14 cellular contexts compared by ENCODE assay signal in genomic region chr15:62798536-62798935, GRCh38.
DNase-seq lines count a peak whose midpoint lies in the region; ATAC-seq and TF ChIP-seq lines count a peak whose summit lies in the region.
"Had no signal": no experiment of that assay in that cellular context is flagged by ENCODE, and none has a peak within 500 bp of the region (broad histone marks: within the 10 kb centered on the region; RNA-seq: fewer than 3 reads in every experiment).

No MANE protein-coding gene starts in this region.

- H3K36me3 Mint-ChIP-seq in endodermal cell (ENCODE audit: low read depth), result peaks cover 51% of the 10 kb centered on the region
- H3K36me3 Mint-ChIP-seq: CD4-positive, CD25-positive, alpha-beta regulatory T cell had no signal

- H3K27ac ChIP-seq in left ventricle myocardium inferior (replicated peaks) (peak overlapping the region; percentile 79), endodermal cell (ENCODE audit: low read depth, low read length) (no peak overlapping the region), thyroid gland (peak overlapping the region; percentile 46 to 82 (median 53))
- H3K27ac ChIP-seq: 22Rv1; BLaER1 treated with 17β-estradiol and CSF1 and Interleukin-3, amounts not matched to agents 10 nM and 100 nM had no signal

- no peak overlapping the region for H3K4me3 Mint-ChIP-seq in endodermal cell
- H3K4me3 Mint-ChIP-seq: CD4-positive, CD25-positive, alpha-beta regulatory T cell; IgD-negative memory B cell had no signal

- H3K27ac Mint-ChIP-seq in endodermal cell, result peak overlapping the region; percentile 33
- H3K27ac Mint-ChIP-seq: IgD-negative memory B cell had no signal

- no peak for TF ChIP-seq POLR2A in thyroid gland (IDR thresholded peaks at IDR 0.05)

- no peaks in the 10 kb centered on the region for H3K27me3 ChIP-seq in left ventricle myocardium inferior (ENCODE audit: low read depth)
- no peaks in the 10 kb centered on the region for H3K27me3 ChIP-seq in endodermal cell (ENCODE audit: control insufficient read depth, insufficient read depth, low read length, poor library complexity, severe bottlenecking)
- H3K27me3 ChIP-seq in thyroid gland, result no peaks in the 10 kb centered on the region
- H3K27me3 ChIP-seq: BLaER1 treated with 17β-estradiol and CSF1 and Interleukin-3, amounts not matched to agents 10 nM and 100 nM had no signal

- H3K9me3 ChIP-seq in left ventricle myocardium inferior (replicated peaks), result no peaks in the 10 kb centered on the region
- no peaks in the 10 kb centered on the region for H3K9me3 ChIP-seq in endodermal cell (ENCODE audit: control insufficient read depth, low read length)
- H3K9me3 ChIP-seq in thyroid gland, result no peaks in the 10 kb centered on the region
- no peaks in the 10 kb centered on the region for H3K9me3 ChIP-seq in mucosa of descending colon
- H3K9me3 ChIP-seq: BLaER1 treated with 17β-estradiol and CSF1 and Interleukin-3, amounts not matched to agents 10 nM and 100 nM; HAP-1 had no signal

- no peak for ATAC-seq in Right ventricle myocardium inferior
- ATAC-seq in GM18870 (IDR thresholded peaks at IDR 0.05; ENCODE audit: unreplicated experiment), result no peak
- ATAC-seq in mucosa of descending colon, result no peak

- H3K4me1 Mint-ChIP-seq in endodermal cell, result no peaks in the 10 kb centered on the region
- H3K4me1 Mint-ChIP-seq: CD4-positive, CD25-positive, alpha-beta regulatory T cell; IgD-negative memory B cell had no signal

- H3K36me3 ChIP-seq in left ventricle myocardium inferior, result peaks cover 42% of the 10 kb centered on the region
- H3K36me3 ChIP-seq in endodermal cell (ENCODE audit: control insufficient read depth, insufficient read depth, low read length), result peaks cover 49% of the 10 kb centered on the region
- peaks cover 5% of the 10 kb centered on the region in 2 donors for H3K36me3 ChIP-seq in thyroid gland
- peaks cover 3% of the 10 kb centered on the region for H3K36me3 ChIP-seq in mucosa of descending colon (ENCODE audit: low read depth)
- H3K36me3 ChIP-seq: HAP-1 had no signal

- no peak overlapping the region for H3K9ac ChIP-seq in endodermal cell (ENCODE audit: extremely low read depth, low read length, poor library complexity, severe bottlenecking)
- H3K9ac ChIP-seq: BLaER1 treated with 17β-estradiol and CSF1 and Interleukin-3, amounts not matched to agents 10 nM and 100 nM had no signal

- intact Hi-C loops in left ventricle myocardium inferior (cut with micrococcal nuclease), result loop anchor here (10.0 kb wide), 1 partner anchor 56 kb away; no protein-coding TSS in a partner anchor
- intact Hi-C loops in Right ventricle myocardium inferior (cut with DNase I), result no loop called here
- intact Hi-C loops in thyroid gland (cut with DNase I), result no loop called here
- intact Hi-C loops in mucosa of descending colon (cut with DNase I, micrococcal nuclease), result no loop called here

- H3K9me3 Mint-ChIP-seq in endodermal cell, result no peaks in the 10 kb centered on the region
- H3K9me3 Mint-ChIP-seq: CD4-positive, CD25-positive, alpha-beta regulatory T cell; IgD-negative memory B cell had no signal

- H3K4me3 ChIP-seq in left ventricle myocardium inferior (no peak overlapping the region), endodermal cell (ENCODE audit: low read length) (no peak overlapping the region), thyroid gland (replicated peaks in 1 of 3) (no peak overlapping the region), mucosa of descending colon (no peak overlapping the region)
- H3K4me3 ChIP-seq: BLaER1 treated with 17β-estradiol and CSF1 and Interleukin-3, amounts not matched to agents 10 nM and 100 nM; HAP-1 had no signal

- TF ChIP-seq CTCF in left ventricle myocardium inferior (IDR thresholded peaks at IDR 0.05; ENCODE audit: borderline replicate concordance), result no peak
- TF ChIP-seq CTCF in endodermal cell (conservative IDR thresholded peaks at IDR 0.05), result no peak
- no peak for TF ChIP-seq CTCF in thyroid gland (IDR thresholded peaks at IDR 0.05)
- TF ChIP-seq CTCF in mucosa of descending colon (IDR thresholded peaks at IDR 0.05), result no peak

- H3K27me3 Mint-ChIP-seq in endodermal cell (ENCODE audit: insufficient read depth), result no peaks in the 10 kb centered on the region

- 89 to 96% methylated on average over 4 to 5 of the region's 5 CpGs for WGBS in endodermal cell (ENCODE audit: insufficient coverage in 1 of 2, insufficient read length in 1 of 2), 2 experiments
- WGBS in thyroid gland, 2 donors, result 49 to 53% methylated on average over 5 of the region's 5 CpGs

- DNase-seq in left ventricle myocardium inferior (no peak), Right ventricle myocardium inferior (ENCODE audit: missing footprints) (no peak), endodermal cell (no peak), thyroid gland (peak; percentile 37 to 58), mucosa of descending colon (no peak), GM19240 (ENCODE audit: insufficient read length, low spot score) (no peak)
- DNase-seq: AML-193; CD4-positive, CD25-positive, alpha-beta regulatory T cell; KG1 had no signal

- H3K4me1 ChIP-seq in left ventricle myocardium inferior (peaks cover 33% of the 10 kb centered on the region), endodermal cell (ENCODE audit: control insufficient read depth, insufficient read depth, low read length) (no peaks in the 10 kb centered on the region), thyroid gland (peaks cover 23 to 32% of the 10 kb centered on the region in 2 donors), mucosa of descending colon (ENCODE audit: low read depth) (no peaks in the 10 kb centered on the region)

Comparison
In these comparisons a context has a peak if more than half of its experiments do, and no peak if none do; other contexts are left out.
1. DNase-seq: peak in thyroid gland (2 of 2); none in left ventricle myocardium inferior (single experiment), Right ventricle myocardium inferior (single experiment), endodermal cell (single experiment), mucosa of descending colon (0 of 3) and GM19240 (single experiment).